Comparison of ENCODE assay signal across 8 cellular contexts in the genomic region with DNA sequence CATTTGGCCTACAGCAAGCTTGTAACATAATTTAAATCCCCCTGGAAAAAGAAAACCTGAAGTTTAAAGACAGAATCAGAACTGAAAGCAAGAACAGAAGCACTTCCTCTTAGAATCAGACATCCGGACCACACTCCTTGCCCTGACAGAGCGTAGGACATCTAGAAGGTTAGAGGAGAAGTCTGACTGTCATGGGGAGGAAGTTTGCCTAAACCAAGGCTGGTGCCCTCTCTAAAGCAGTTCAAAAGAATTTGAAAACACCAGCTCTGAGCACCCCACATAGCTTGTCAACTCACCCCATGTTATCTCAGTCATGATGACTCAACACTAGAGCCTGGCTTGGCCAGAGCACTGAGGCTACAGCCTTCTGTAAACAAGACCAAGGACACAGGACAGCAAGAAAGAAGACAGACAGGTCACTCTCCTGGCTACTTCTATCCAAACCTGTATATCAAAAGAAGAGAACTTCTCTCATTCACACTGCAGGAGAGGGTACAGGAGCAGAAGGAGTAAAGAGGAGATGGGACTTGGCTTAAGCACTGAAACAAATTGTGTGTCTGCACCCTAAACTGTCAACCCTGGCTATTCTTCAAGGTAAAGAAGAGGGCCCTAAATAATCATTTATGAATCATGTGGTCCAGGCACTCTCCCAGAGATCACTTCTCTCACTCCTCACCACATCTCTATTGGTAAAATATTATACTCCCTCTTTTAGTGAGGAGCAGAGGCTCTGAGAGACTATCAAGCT.
DNase-seq lines count a peak whose midpoint lies in the region; ATAC-seq and TF ChIP-seq lines count a peak whose summit lies in the region.

No MANE protein-coding gene starts in this region.

- ATAC-seq in GM18909 (IDR thresholded peaks at IDR 0.05; ENCODE audit: poor library complexity, unreplicated experiment), result peak; percentile 98
- ATAC-seq in HG03064 (IDR thresholded peaks at IDR 0.05; ENCODE audit: low read depth, unreplicated experiment), result peak; percentile 99

- DNase-seq in Ammon's horn (ENCODE audit: low spot score) (peak; percentile 63), RWPE1 (ENCODE audit: low spot score) (peak; percentile 12), globus pallidus (ENCODE audit: low spot score) (peak; percentile 17), NCI-H2171 treated with DMSO at 0.1 percent for 48 hours (lab: John Stamatoyannopoulos, UW) (no peak), H4 (ENCODE audit: low spot score) (no peak), NCI-H2227 (lab: John Stamatoyannopoulos, UW; ENCODE audit: unreplicated experiment) (no peak)

- POLR2A ChIA-PET in RWPE1 (lab: Yijun Ruan, JAX; ENCODE audit: low non-redundant PET), result no interaction called here

- TF ChIP-seq CTCF in RWPE1 (conservative IDR thresholded peaks at IDR 0.05; ENCODE audit: low read depth), result no peak

- CTCF ChIA-PET in RWPE1 (lab: Yijun Ruan, JAX), result interaction anchor here (0.6 kb wide), 1 partner anchor 48 kb away, joined by 3 read pairs; no protein-coding TSS in a partner anchor

- no peak overlapping the region for H3K27ac ChIP-seq in RWPE1

Comparison
In these comparisons a context has a peak if more than half of its experiments do, and no peak if none do; other contexts are left out.
1. DNase-seq: peak in Ammon's horn (single experiment), RWPE1 (single experiment) and globus pallidus (single experiment); none in NCI-H2171 treated with DMSO at 0.1 percent for 48 hours (single experiment), H4 (single experiment) and NCI-H2227 (single experiment).